Comparison of ENCODE assay signal across 15 cellular contexts in genomic region chr4:78780093-78780492, GRCh38. TPM values are rescaled to one million over a fixed set of nuclear protein-coding genes. Genes with fewer than 3 reads are reported as not detected.
DNase-seq lines count a peak whose midpoint lies in the region; ATAC-seq and TF ChIP-seq lines count a peak whose summit lies in the region.
"Had no signal": no experiment of that assay in that cellular context is flagged by ENCODE, and none has a peak within 500 bp of the region (broad histone marks: within the 10 kb centered on the region; RNA-seq: fewer than 3 reads in every experiment).

No MANE protein-coding gene starts in this region.

- H3K27me3 Mint-ChIP-seq in GM23338 (ENCODE audit: insufficient read depth, low read depth, poor library complexity) = peaks cover 7% of the 10 kb centered on the region

- H3K4me3 ChIP-seq in GM23338 (no peak overlapping the region), OCI-LY1 (ENCODE audit: low read depth, low read length, poor library complexity, severe bottlenecking) (peak overlapping the region; percentile 99), tibial nerve (no peak overlapping the region)
- H3K4me3 ChIP-seq: SJSA1 had no signal

- no peak overlapping the region for H3K27ac Mint-ChIP-seq in GM23338

- TF ChIP-seq EP300 in tibial nerve (IDR thresholded peaks at IDR 0.05) = no peak

- H3K79me2 ChIP-seq in GM23338 (replicated peaks; ENCODE audit: insufficient read depth) (peaks cover 78% of the 10 kb centered on the region), OCI-LY1 (ENCODE audit: insufficient read depth, low read length) (peaks cover 83% of the 10 kb centered on the region)

- DNase-seq in GM23338 (ENCODE audit: low spot score) (no peak), erythroblast (lab: John Stamatoyannopoulos, UW) (peak; percentile 73 to 81), tibial nerve (ENCODE audit: low spot score in 2 of 2) (no peak), amygdala (lab: John Stamatoyannopoulos, UW) (no peak)
- DNase-seq: C1 segment of cervical spinal cord, DND-41, GDM1, MV-4-11, NCI-H1436, NCI-H748 treated with DMSO at 0.1 percent for 48 hours, SW 1271 had no signal

- H3K9me3 Mint-ChIP-seq in GM23338 = no peaks in the 10 kb centered on the region

- H3K36me3 ChIP-seq in GM23338 (ENCODE audit: insufficient read depth) = no peaks in the 10 kb centered on the region
- H3K36me3 ChIP-seq in OCI-LY1 (ENCODE audit: insufficient read depth, low read length) = peaks cover 23% of the 10 kb centered on the region
- no peaks in the 10 kb centered on the region for H3K36me3 ChIP-seq in tibial nerve

- H3K4me3 Mint-ChIP-seq in GM23338 = no peak overlapping the region

- no peaks in the 10 kb centered on the region for H3K9me2 ChIP-seq in GM23338 (ENCODE audit: insufficient read depth)
- no peaks in the 10 kb centered on the region for H3K9me2 ChIP-seq in OCI-LY1 (ENCODE audit: low read depth, low read length)

- TF ChIP-seq CTCF in GM23338 (conservative IDR thresholded peaks at IDR 0.05; ENCODE audit: low read depth in 2 of 2) (no peak), OCI-LY1 (IDR thresholded peaks at IDR 0.05; ENCODE audit: low read length) (no peak), tibial nerve (IDR thresholded peaks at IDR 0.05) (no peak)

- ATAC-seq in GM23338 (no peak), GM21737 (IDR thresholded peaks at IDR 0.05; ENCODE audit: unreplicated experiment) (no peak), HG03039 (IDR thresholded peaks at IDR 0.05; ENCODE audit: unreplicated experiment) (no peak)

- H3K27me3 ChIP-seq in GM23338 (ENCODE audit: insufficient read depth) = peaks cover 7% of the 10 kb centered on the region; the same call in 1 of the 2 replicates
- H3K27me3 ChIP-seq in OCI-LY1 (ENCODE audit: insufficient read depth, low read length) = no peaks in the 10 kb centered on the region
- H3K27me3 ChIP-seq in tibial nerve = no peaks in the 10 kb centered on the region
- H3K27me3 ChIP-seq: SJSA1 had no signal

- H3K4me1 ChIP-seq in GM23338 (ENCODE audit: insufficient read depth) (peaks cover 42% of the 10 kb centered on the region), OCI-LY1 (ENCODE audit: insufficient read depth, low read length, severe bottlenecking) (peaks cover 68% of the 10 kb centered on the region), tibial nerve (peaks cover 0 to 75% (median 18%) of the 10 kb centered on the region in 4 donors)

- no peaks in the 10 kb centered on the region for H3K9me3 ChIP-seq in OCI-LY1 (ENCODE audit: low read length)
- H3K9me3 ChIP-seq in tibial nerve = no peaks in the 10 kb centered on the region
- H3K9me3 ChIP-seq: SJSA1 had no signal

- peaks cover 13% of the 10 kb centered on the region; the same call in 2 of the 3 replicates for H3K4me1 Mint-ChIP-seq in GM23338

- no peak overlapping the region for H2AFZ ChIP-seq in GM23338
- no peak overlapping the region for H2AFZ ChIP-seq in OCI-LY1 (ENCODE audit: low read length)

- TF ChIP-seq POLR2A in erythroblast (IDR thresholded peaks at IDR 0.05; ENCODE audit: low read length) = no peak
- TF ChIP-seq POLR2A in tibial nerve (IDR thresholded peaks at IDR 0.05) = no peak

- 69 to 81% methylated on average over 2 of the region's 2 CpGs for WGBS in tibial nerve, 2 donors

- H3K4me2 ChIP-seq in GM23338 (0 out of 2 replicates have a peak overlapping the region, but pooled peaks have one; percentile 0), OCI-LY1 (ENCODE audit: low read length) (peak overlapping the region; percentile 99)

- H3K36me3 Mint-ChIP-seq in GM23338 (ENCODE audit: low read depth) = peaks cover 2% of the 10 kb centered on the region; the same call in 2 of the 3 replicates

- H3K9ac ChIP-seq in OCI-LY1 (ENCODE audit: low read length) = peak overlapping the region; percentile 98; the same call in 1 of the 2 replicates

- H4K20me1 ChIP-seq in GM23338 (replicated peaks; ENCODE audit: insufficient read depth) = peaks cover 16% of the 10 kb centered on the region
- H4K20me1 ChIP-seq in OCI-LY1 (ENCODE audit: insufficient read depth, low read length) = no peaks in the 10 kb centered on the region

- H3K27ac ChIP-seq in GM23338 (ENCODE audit: low read depth) (no peak overlapping the region), OCI-LY1 (ENCODE audit: low read depth, low read length, poor library complexity, severe bottlenecking) (peak overlapping the region; percentile 92), tibial nerve (peak overlapping the region in 3 of 4 donors; percentile 5 to 100 (median 99))
- H3K27ac ChIP-seq: SJSA1 had no signal

- H3F3A ChIP-seq in GM23338 (replicated peaks; ENCODE audit: low read depth) (no peaks in the 10 kb centered on the region), OCI-LY1 (ENCODE audit: insufficient read depth, low read length) (no peaks in the 10 kb centered on the region)

TF ChIP-seq in GM23338, 12 proteins besides CTCF, POLR2A, EP300 and RAD21 (continues in another document):
- no peak for TF ChIP-seq REST (IDR thresholded peaks at IDR 0.05; ENCODE audit: unreplicated experiment)
- TF ChIP-seq STAT1 (IDR thresholded peaks at IDR 0.05; ENCODE audit: unreplicated experiment) = no peak
- TF ChIP-seq ZNF114 (CRISPR knock-in tag; IDR thresholded peaks at IDR 0.05) = no peak
- TF ChIP-seq EZH2 (IDR thresholded peaks at IDR 0.05; ENCODE audit: low read depth, unreplicated experiment) = no peak
- no peak for TF ChIP-seq POLR2AphosphoS5 (IDR thresholded peaks at IDR 0.05; ENCODE audit: low read depth)
- TF ChIP-seq EZH2phosphoT487 (IDR thresholded peaks at IDR 0.05; ENCODE audit: unreplicated experiment) = no peak
- TF ChIP-seq CREB1 (CRISPR knock-in tag; IDR thresholded peaks at IDR 0.05; ENCODE audit: low read depth) = no peak
- no peak for TF ChIP-seq ETS1 (IDR thresholded peaks at IDR 0.05)
- no peak for TF ChIP-seq ZNF331 (CRISPR knock-in tag; IDR thresholded peaks at IDR 0.05; ENCODE audit: low read depth)

RNA-seq across cellular contexts. Expression of gene BMP2K, which starts 3.9 kb away (rescaled TPM):
- 32.5 and 36.9 TPM in 2 replicates for total RNA-seq in GM23338 (2014; rRNA removed; shearing (Covaris generic))
- polyA plus RNA-seq in GM23338 (2016; fragmentation: Nextera tagmentation; extraction: Ambion mirVana) = 7.1 and 8.2 TPM in 2 replicates
- total RNA-seq in tibial nerve = 10 to 100 TPM; 39.8 to 84.8 (median 67.0) TPM

Comparison
In these comparisons a context has a peak if more than half of its experiments do, and no peak if none do; other contexts are left out.
1. DNase-seq: peak in erythroblast (2 of 2); none in GM23338 (single experiment), tibial nerve (0 of 2) and amygdala (0 of 56).